Comparison of ENCODE assay signal across 10 cellular contexts in genomic region chr11:76824083-76824939, GRCh38. TPM values are rescaled to one million over a fixed set of nuclear protein-coding genes. Genes with fewer than 3 reads are reported as not detected.
DNase-seq lines count a peak whose midpoint lies in the region; ATAC-seq and TF ChIP-seq lines count a peak whose summit lies in the region.
"Had no signal": no experiment of that assay in that cellular context is flagged by ENCODE, and none has a peak within 500 bp of the region (broad histone marks: within the 10 kb centered on the region; RNA-seq: fewer than 3 reads in every experiment).

No MANE protein-coding gene starts in this region.

- H3K36me3 Mint-ChIP-seq in WTC11 (peaks cover 22% of the 10 kb centered on the region), T-cell (no peaks in the 10 kb centered on the region)
- H3K36me3 Mint-ChIP-seq: activated naive CD8-positive, alpha-beta T cell treated with anti-CD3 and anti-CD28 coated beads for 36 hours had no signal

- H3K9me3 ChIP-seq in HUES6 (ENCODE audit: control insufficient read depth, insufficient read depth, low read depth, low read length) (peaks cover 11% of the 10 kb centered on the region), stomach (no peaks in the 10 kb centered on the region)
- H3K9me3 ChIP-seq: suprapubic skin had no signal

- TF ChIP-seq CTCF in WTC11 (IDR thresholded peaks at IDR 0.05) (no peak), stomach (IDR thresholded peaks at IDR 0.05) (no peak)

- no peaks in the 10 kb centered on the region for H3K27me3 ChIP-seq in HUES6 (ENCODE audit: control insufficient read depth, insufficient read depth, low read length)
- no peaks in the 10 kb centered on the region for H3K27me3 ChIP-seq in stomach
- H3K27me3 ChIP-seq: suprapubic skin had no signal

- H3K27ac Mint-ChIP-seq in WTC11: no peak overlapping the region
- no peak overlapping the region for H3K27ac Mint-ChIP-seq in T-cell
- H3K27ac Mint-ChIP-seq: activated naive CD8-positive, alpha-beta T cell treated with anti-CD3 and anti-CD28 coated beads for 36 hours had no signal

- H3K4me1 Mint-ChIP-seq in WTC11 (peaks cover 15% of the 10 kb centered on the region), T-cell (peaks cover 2 to 18% (median 9%) of the 10 kb centered on the region in 3 donors)

- no peaks in the 10 kb centered on the region for H3K27me3 Mint-ChIP-seq in WTC11 (ENCODE audit: low read depth)
- H3K27me3 Mint-ChIP-seq in T-cell: peaks cover 5% of the 10 kb centered on the region in 2 donors

- H3K9ac ChIP-seq in HUES6 (ENCODE audit: low read length): peak overlapping the region; percentile 1

- H3K9me3 Mint-ChIP-seq in WTC11: peaks cover 24% of the 10 kb centered on the region
- H3K9me3 Mint-ChIP-seq in T-cell: no peaks in the 10 kb centered on the region

- WGBS in stomach, 5 donors: 68 to 80% (median 78%) methylated on average over 9 of the region's 9 CpGs

- CTCF ChIA-PET in WTC11 (lab: Charles Lee): interaction anchor here (0.7 to 2.4 kb wide), 8 partner anchors 14 to 267 kb away, joined by 3 to 11 read pairs (median 4); no protein-coding TSS in a partner anchor
- CTCF ChIA-PET in T-cell (lab: Charles Lee): interaction anchor here in 1 of 2 donors (1.3 kb wide), 1 partner anchor 94 kb away, joined by 3 read pairs; no protein-coding TSS in a partner anchor

- peak; percentile 37 for ATAC-seq in WTC11
- peak; percentile 76 for ATAC-seq in left ventricle myocardium superior
- no peak for ATAC-seq in GM18520 (IDR thresholded peaks at IDR 0.05; ENCODE audit: unreplicated experiment)
- no peak for ATAC-seq in T-cell (replicated peaks in 1 of 4)

- H3K27ac ChIP-seq in HUES6 (ENCODE audit: low read depth, low read length): no peak overlapping the region; the same call in 1 of the 2 replicates
- peak overlapping the region; percentile 40 to 66 (median 59) for H3K27ac ChIP-seq in stomach

- H3K4me3 ChIP-seq in HUES6 (ENCODE audit: low read depth, low read length): peak overlapping the region; percentile 25; the same call in 1 of the 2 replicates
- no peak overlapping the region for H3K4me3 ChIP-seq in stomach
- H3K4me3 ChIP-seq: suprapubic skin had no signal

- no peak for DNase-seq in WTC11 (ENCODE audit: low spot score)
- no peak for DNase-seq in left ventricle myocardium superior
- no peak for DNase-seq in stomach
- DNase-seq in DMS79 treated with DMSO at 0.1 percent for 48 hours (lab: John Stamatoyannopoulos, UW): no peak
- DNase-seq in T-cell: no peak
- no peak for DNase-seq in stimulated activated CD4-positive, alpha-beta T cell treated with anti-CD3 and anti-CD28 coated beads, Interleukin-12 subunit alpha, Interleukin-12 subunit beta, amount 100 ng/mL, for 4 hours
- DNase-seq: activated naive CD8-positive, alpha-beta T cell treated with anti-CD3 and anti-CD28 coated beads for 36 hours had no signal

- TF ChIP-seq EP300 in stomach (IDR thresholded peaks at IDR 0.05): no peak

- POLR2A ChIA-PET in WTC11 (lab: Charles Lee): interaction anchor here (0.5 kb wide), 1 partner anchor 219 kb away, joined by 5 read pairs; no protein-coding TSS in a partner anchor
- POLR2A ChIA-PET in T-cell (lab: Charles Lee): no interaction called here

- intact Hi-C loops in left ventricle myocardium superior (cut with micrococcal nuclease): no loop called here
- intact Hi-C loops in stomach (cut with DNase I; ENCODE audit: low total_unique reads): no loop called here

- TF ChIP-seq POLR2A in stomach (IDR thresholded peaks at IDR 0.05): no peak

- peaks cover 15% of the 10 kb centered on the region for H3K4me1 ChIP-seq in HUES6 (ENCODE audit: control insufficient read depth, insufficient read depth, low read length)
- peaks cover 0 to 11% (median 0%) of the 10 kb centered on the region in 4 donors for H3K4me1 ChIP-seq in stomach

- H3K36me3 ChIP-seq in HUES6 (ENCODE audit: control insufficient read depth, insufficient read depth, low read length): no peaks in the 10 kb centered on the region
- no peaks in the 10 kb centered on the region for H3K36me3 ChIP-seq in stomach
- H3K36me3 ChIP-seq: suprapubic skin had no signal

- H3K4me3 Mint-ChIP-seq in WTC11 (no peak overlapping the region), T-cell (no peak overlapping the region)
- H3K4me3 Mint-ChIP-seq: activated naive CD8-positive, alpha-beta T cell treated with anti-CD3 and anti-CD28 coated beads for 36 hours had no signal

TF ChIP-seq in WTC11, 78 proteins besides CTCF, POLR2A, EP300 and RAD21:
- TF ChIP-seq ESRRA (CRISPR knock-in tag; IDR thresholded peaks at IDR 0.05; ENCODE audit: borderline replicate concordance): no peak
- no peak for TF ChIP-seq MYBL2 (CRISPR knock-in tag; IDR thresholded peaks at IDR 0.05)
- no peak for TF ChIP-seq ATF3 (CRISPR knock-in tag; conservative IDR thresholded peaks at IDR 0.05)
- no peak for TF ChIP-seq AFF4 (CRISPR knock-in tag; IDR thresholded peaks at IDR 0.05; ENCODE audit: borderline replicate concordance)

RNA-seq across cellular contexts. Expression of gene ACER3, which starts 36.4 kb away (rescaled TPM):
- total RNA-seq in WTC11 (2021) (12.3 to 13.7 TPM (median 12.8 TPM) in 3 replicates), left ventricle myocardium superior (9.4 TPM), stomach (10 to 100 TPM in 3 of 5 donors, 1 to 10 TPM in 2; 4.7 to 25.9 (median 20.4) TPM), T-cell (1 to 10 TPM; 4.3 to 9.0 (median 5.2) TPM)
- 1 to 10 TPM; 2.1 to 7.9 (median 3.0) TPM for polyA plus RNA-seq in stomach

RNA-seq across cellular contexts. Expression of gene TSKU, which starts 41.2 kb away (rescaled TPM):
- total RNA-seq in WTC11 (2021): 24.0 to 30.3 TPM (median 24.4 TPM) in 3 replicates
- 11.1 TPM for total RNA-seq in left ventricle myocardium superior
- total RNA-seq in stomach: 100 to 1,000 TPM in 1 of 5 donors, 10 to 100 TPM in 4; 11.1 to 114 (median 20.4) TPM
- polyA plus RNA-seq in stomach: 10 to 100 TPM; 18.6 to 20.9 (median 18.9) TPM
- under 1 TPM in 3 of 5 donors, not detected in 2; 0.23 to 0.47 (median 0.32) TPM for total RNA-seq in T-cell

Comparison
In these comparisons a context has a peak if more than half of its experiments do, and no peak if none do; other contexts are left out.
1. ATAC-seq: peak in WTC11 (single experiment) and left ventricle myocardium superior (single experiment); none in GM18520 (single experiment) and T-cell (0 of 4).